In the genomic region with DNA sequence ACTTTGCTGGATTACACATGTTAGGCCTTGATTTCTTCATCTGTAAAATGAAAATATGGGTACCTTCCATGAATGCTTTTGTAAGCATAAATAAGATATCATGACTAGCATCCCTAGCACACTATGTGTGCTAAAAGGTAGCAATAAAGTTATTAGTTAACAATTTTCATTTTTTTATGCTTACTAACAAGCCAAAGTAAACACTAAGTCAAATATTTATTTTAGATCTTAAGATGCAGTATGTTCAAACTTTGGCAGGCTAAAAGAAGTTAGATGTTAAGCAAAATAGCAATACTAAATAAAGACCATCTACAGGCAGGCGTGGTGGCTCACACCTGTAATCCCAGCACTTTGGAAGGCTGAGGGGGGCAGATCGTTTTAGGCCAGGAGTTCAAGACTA, we compare ENCODE assay signal across 23 cellular contexts.
DNase-seq lines count a peak whose midpoint lies in the region; ATAC-seq, FAIRE-seq and TF ChIP-seq lines count a peak whose summit lies in the region.
"Had no signal": no experiment of that assay in that cellular context is flagged by ENCODE, and none has a peak within 500 bp of the region (broad histone marks: within the 10 kb centered on the region; RNA-seq: fewer than 3 reads in every experiment).

No MANE protein-coding gene starts in this region.

- ATAC-seq in IMR-90 (ENCODE audit: low read depth) = no peak
- ATAC-seq in GM21447 (IDR thresholded peaks at IDR 0.05; ENCODE audit: unreplicated experiment) = no peak
- ATAC-seq in HG02981 (IDR thresholded peaks at IDR 0.05; ENCODE audit: unreplicated experiment) = no peak

- dilution Hi-C loops in IMR-90 (cut with HindIII; ENCODE audit: low sequenced_read_pairs, unreplicated experiment) = no loop called here

- DNase-seq in IMR-90 (no peak), D721Med (ENCODE audit: insufficient read length, low spot score) (no peak)
- no peak for DNase-seq in effector memory CD4-positive, alpha-beta T cell
- DNase-seq: ACHN, BE2C, Calu3, DMS153, DND-41, GOT3, HCEC 1CT, NCI-H1092, NCI-H1417 treated with DMSO at 0.1 percent for 48 hours, NCI-H1694 treated with DMSO at 0.1 percent for 48 hours, NCI-H2081, NCI-H2227 treated with DMSO at 0.1 percent for 48 hours, NCI-H526 treated with DMSO at 0.1 percent for 48 hours, SIG-M5 had no signal

- H3K4me3 ChIP-seq in IMR-90 (ENCODE audit: insufficient read depth, low read depth, low read length) (no peak overlapping the region), rectal smooth muscle tissue (ENCODE audit: low read length) (no peak overlapping the region)
- no peak overlapping the region for H3K4me3 ChIP-seq in effector memory CD4-positive, alpha-beta T cell (ENCODE audit: insufficient read depth, low read depth, low read length, poor library complexity, severe bottlenecking)

- no peak overlapping the region for H4K91ac ChIP-seq in IMR-90 (ENCODE audit: insufficient read depth, low read depth, low read length)

- H4K20me1 ChIP-seq in IMR-90 (ENCODE audit: insufficient read depth, low read length) = no peaks in the 10 kb centered on the region

- in situ Hi-C loops in IMR-90 (cut with MboI; ENCODE audit: low sequenced_read_pairs) = no loop called here

- no peak overlapping the region for H3K23ac ChIP-seq in IMR-90 (ENCODE audit: low read depth, low read length)

- H2BK20ac ChIP-seq in IMR-90 (ENCODE audit: low read depth, low read length) = no peak overlapping the region

- no peak overlapping the region for H3K18ac ChIP-seq in IMR-90 (ENCODE audit: low read depth, low read length)

- no peak for TF ChIP-seq POLR2A in IMR-90 (IDR thresholded peaks at IDR 0.05; ENCODE audit: low read depth, low read length)

- no peak for TF ChIP-seq RAD21 in IMR-90 (IDR thresholded peaks at IDR 0.05; ENCODE audit: low read length)

- POLR2A ChIA-PET in IMR-90 (lab: Charles Lee; ENCODE audit: unreplicated experiment) = no interaction called here

- CTCF ChIA-PET in IMR-90 (lab: Yijun Ruan, JAX) = interaction anchor here (0.8 to 1.0 kb wide), 2 partner anchors 13 to 126 kb away, joined by 3 to 4 read pairs; no protein-coding TSS in a partner anchor

- no peak overlapping the region for H2AK9ac ChIP-seq in IMR-90 (replicated peaks; ENCODE audit: low read depth, low read length, poor library complexity)

- H3K4me1 ChIP-seq in IMR-90 (ENCODE audit: control insufficient read depth, insufficient read depth, low read length) (peaks cover 15% of the 10 kb centered on the region), rectal smooth muscle tissue (ENCODE audit: control insufficient read depth, insufficient read depth, low read length) (peaks cover 25% of the 10 kb centered on the region)
- H3K4me1 ChIP-seq in effector memory CD4-positive, alpha-beta T cell (ENCODE audit: control insufficient read depth, insufficient read depth, low read length, poor library complexity, severe bottlenecking) = no peaks in the 10 kb centered on the region
- H3K4me1 ChIP-seq: BE2C had no signal

- H3K56ac ChIP-seq in IMR-90 (ENCODE audit: extremely low read depth, insufficient read depth, low read length) = no peak overlapping the region

- H3K9ac ChIP-seq in IMR-90 (ENCODE audit: low read depth, low read length) = no peak overlapping the region
- H3K9ac ChIP-seq in rectal smooth muscle tissue (ENCODE audit: low read length) = no peak overlapping the region
- H3K9ac ChIP-seq: KMS-11 had no signal

- H2BK5ac ChIP-seq in IMR-90 (ENCODE audit: low read depth, low read length, poor library complexity, severe bottlenecking) = peak overlapping the region; percentile 44

- no peak overlapping the region; a peak in 1 of 4 replicates for H4K8ac ChIP-seq in IMR-90 (ENCODE audit: low read depth in 2 of 2, low read length in 2 of 2)

- no CpG with 5 or more reads among the region's 2 CpGs for WGBS in IMR-90 (ENCODE audit: extremely low coverage in 2 of 2, insufficient read length in 1 of 2), 2 experiments

- H3K4ac ChIP-seq in IMR-90 (ENCODE audit: low read depth, low read length) = 0 out of 2 replicates have a peak overlapping the region, but pooled peaks have one; percentile 29

- H3K14ac ChIP-seq in IMR-90 (replicated peaks; ENCODE audit: low read depth, low read length) = no peak overlapping the region

- peaks cover 15 to 41% of the 10 kb centered on the region in 2 experiments for H3K79me1 ChIP-seq in IMR-90 (ENCODE audit: low read depth in 1 of 2, low read length in 2 of 2)

- H3K27me3 ChIP-seq in IMR-90 (ENCODE audit: control insufficient read depth, insufficient read depth, low read length) (no peaks in the 10 kb centered on the region), rectal smooth muscle tissue (ENCODE audit: control insufficient read depth, insufficient read depth, low read length) (no peaks in the 10 kb centered on the region)
- no peaks in the 10 kb centered on the region for H3K27me3 ChIP-seq in effector memory CD4-positive, alpha-beta T cell (replicated peaks; ENCODE audit: control insufficient read depth, insufficient read depth, low read length, poor library complexity, severe bottlenecking)
- H3K27me3 ChIP-seq: BE2C had no signal

- intact Hi-C loops in IMR-90 (cut with micrococcal nuclease) = loop anchor here (10.0 kb wide), 1 partner anchor 827 kb away; no protein-coding TSS in a partner anchor

- no peaks in the 10 kb centered on the region for H3K9me3 ChIP-seq in IMR-90 (ENCODE audit: control insufficient read depth, insufficient read depth, low read length)
- H3K9me3 ChIP-seq in effector memory CD4-positive, alpha-beta T cell (ENCODE audit: control insufficient read depth, low read length) = no peaks in the 10 kb centered on the region
- H3K9me3 ChIP-seq: BE2C had no signal

- peaks cover 4% of the 10 kb centered on the region; the same call in 1 of the 2 replicates for H3K9me1 ChIP-seq in IMR-90 (ENCODE audit: insufficient read depth, low read length)

- H4K5ac ChIP-seq in IMR-90 (ENCODE audit: low read depth, low read length) = no peak overlapping the region; the same call in 1 of the 2 replicates

- no peak overlapping the region for H3K27ac ChIP-seq in IMR-90 (ENCODE audit: insufficient read depth, low read length)
- peak overlapping the region; percentile 94 for H3K27ac ChIP-seq in VCaP
- H3K27ac ChIP-seq in rectal smooth muscle tissue (ENCODE audit: low read depth, low read length) = peak overlapping the region; percentile 28
- H3K27ac ChIP-seq in effector memory CD4-positive, alpha-beta T cell (ENCODE audit: insufficient read depth, low read length, poor library complexity, severe bottlenecking) = no peak overlapping the region
- H3K27ac ChIP-seq: KMS-11 had no signal

- H3K36me3 ChIP-seq in IMR-90 (ENCODE audit: control insufficient read depth, insufficient read depth, low read length) (peaks cover 5% of the 10 kb centered on the region; the same call in 1 of the 2 replicates), rectal smooth muscle tissue (ENCODE audit: control insufficient read depth, insufficient read depth, low read length) (no peaks in the 10 kb centered on the region)
- H3K36me3 ChIP-seq in effector memory CD4-positive, alpha-beta T cell (ENCODE audit: control insufficient read depth, insufficient read depth, low read length) = no peaks in the 10 kb centered on the region
- H3K36me3 ChIP-seq: BE2C had no signal

- H3K4me2 ChIP-seq in IMR-90 (ENCODE audit: low read depth, low read length) = no peak overlapping the region
- H3K4me2 ChIP-seq: KMS-11 had no signal

- H2BK15ac ChIP-seq in IMR-90 (ENCODE audit: low read depth, low read length) = no peak overlapping the region

- FAIRE-seq in D721Med (lab: Jason Lieb, UNC) = no peak
- FAIRE-seq: GM12892 had no signal

- no TSS peak for BruUV-seq in IMR-90 (replicated peaks; lab: Mats Ljungman, UMichigan)

- H2AK5ac ChIP-seq in IMR-90 (ENCODE audit: low read depth, low read length) = no peak overlapping the region

- 0 out of 2 replicates have a peak overlapping the region, but pooled peaks have one; percentile 12 for H2BK120ac ChIP-seq in IMR-90 (ENCODE audit: low read depth, low read length)

- no peak overlapping the region for H2AFZ ChIP-seq in IMR-90 (replicated peaks; ENCODE audit: low read length, poor library complexity)

- TF ChIP-seq CTCF in IMR-90 (conservative IDR thresholded peaks at IDR 0.05; ENCODE audit: low read depth, low read length) (no peak), VCaP (conservative IDR thresholded peaks at IDR 0.05) (no peak), D721Med (IDR thresholded peaks at IDR 0.05; ENCODE audit: insufficient read depth, missing control alignments) (no peak)

TF ChIP-seq in IMR-90, 13 proteins besides CTCF, POLR2A, EP300 and RAD21 (continues in another document):
- TF ChIP-seq CEBPB (IDR thresholded peaks at IDR 0.05; ENCODE audit: low read depth, low read length) (no peak), CHD1 (IDR thresholded peaks at IDR 0.05; ENCODE audit: low read depth, low read length) (no peak), RFX5 (IDR thresholded peaks at IDR 0.05; ENCODE audit: low read depth, low read length) (no peak), NFE2L2 (IDR thresholded peaks at IDR 0.05; ENCODE audit: low read depth, low read length) (no peak), MXI1 (IDR thresholded peaks at IDR 0.05; ENCODE audit: borderline replicate concordance, low read depth, low read length) (no peak), RCOR1 (IDR thresholded peaks at IDR 0.05; ENCODE audit: insufficient replicate concordance, low read length) (no peak), MAFK (IDR thresholded peaks at IDR 0.05; ENCODE audit: low read depth, low read length) (no peak), BHLHE40 (IDR thresholded peaks at IDR 0.05; ENCODE audit: low read depth, low read length) (no peak), MAZ (IDR thresholded peaks at IDR 0.05; ENCODE audit: borderline replicate concordance, low read depth, low read length) (no peak), SMC3 (IDR thresholded peaks at IDR 0.05; ENCODE audit: low read depth, low read length) (no peak), FOS (IDR thresholded peaks at IDR 0.05; ENCODE audit: low read depth, low read length) (no peak), ELK1 (IDR thresholded peaks at IDR 0.05; ENCODE audit: borderline replicate concordance, low read depth, low read length) (no peak)

Comparison
In these comparisons a context has a peak if more than half of its experiments do, and no peak if none do; other contexts are left out.
1. H3K27ac ChIP-seq: peak in VCaP (single experiment) and rectal smooth muscle tissue (single experiment); none in IMR-90 (single experiment) and effector memory CD4-positive, alpha-beta T cell (single experiment).